Comparison of ENCODE assay signal across 7 cellular contexts in genomic region chr1:17118706-17119075, GRCh38. TPM values are rescaled to one million over a fixed set of nuclear protein-coding genes. Genes with fewer than 3 reads are reported as not detected.
DNase-seq lines count a peak whose midpoint lies in the region; ATAC-seq and TF ChIP-seq lines count a peak whose summit lies in the region.

No MANE protein-coding gene starts in this region.

- H3K27ac ChIP-seq in RWPE2 (ENCODE audit: poor library complexity, severe bottlenecking) (no peak overlapping the region), skeletal muscle tissue (ENCODE audit: low read depth, low read length) (peak overlapping the region; percentile 98)

- CTCF ChIA-PET in HEK293T (lab: Yijun Ruan, JAX), result no interaction called here

- H3K27me3 ChIP-seq in H7 (ENCODE audit: control insufficient read depth, insufficient read depth, low read length) (peaks cover 32% of the 10 kb centered on the region), RWPE2 (ENCODE audit: insufficient read depth, poor library complexity, severe bottlenecking) (no peaks in the 10 kb centered on the region), iPS-15b (ENCODE audit: control insufficient read depth, insufficient read depth, low read length) (peaks cover 32% of the 10 kb centered on the region), skeletal muscle tissue (ENCODE audit: control insufficient read depth in 3 of 3, insufficient read depth in 3 of 3, low read length in 3 of 3) (peaks cover 4 to 26% (median 15%) of the 10 kb centered on the region in 3 donors)

- ATAC-seq in RWPE2 (ENCODE audit: low read depth) (no peak), HG02759 (IDR thresholded peaks at IDR 0.05; ENCODE audit: unreplicated experiment) (no peak)

- POLR2A ChIA-PET in HEK293T (lab: Yijun Ruan, JAX), result no interaction called here

- DNase-seq in H7 (peak; percentile 82), RWPE2 (ENCODE audit: low spot score) (no peak), HEK293T (ENCODE audit: extremely low spot score) (no peak), SKM-1 (lab: John Stamatoyannopoulos, UW; ENCODE audit: unreplicated experiment) (no peak)

- no peaks in the 10 kb centered on the region for H3K9me3 ChIP-seq in RWPE2 (ENCODE audit: severe bottlenecking)
- no peaks in the 10 kb centered on the region for H3K9me3 ChIP-seq in iPS-15b (ENCODE audit: control insufficient read depth, insufficient read depth, low read length)
- no peaks in the 10 kb centered on the region for H3K9me3 ChIP-seq in skeletal muscle tissue (ENCODE audit: control insufficient read depth in 3 of 3, low read length in 3 of 3)

- H3K36me3 ChIP-seq in H7 (replicated peaks; ENCODE audit: control insufficient read depth, insufficient read depth, low read length) (no peaks in the 10 kb centered on the region), RWPE2 (ENCODE audit: low read depth) (no peaks in the 10 kb centered on the region), iPS-15b (ENCODE audit: control insufficient read depth, insufficient read depth, low read length) (no peaks in the 10 kb centered on the region), skeletal muscle tissue (ENCODE audit: control insufficient read depth in 3 of 3, insufficient read depth in 3 of 3, low read length in 3 of 3) (peaks cover 0 to 9% (median 3%) of the 10 kb centered on the region in 3 donors)

- H3K4me1 ChIP-seq in RWPE2 (ENCODE audit: insufficient read depth, poor library complexity, severe bottlenecking), result peaks cover 2% of the 10 kb centered on the region
- H3K4me1 ChIP-seq in iPS-15b (ENCODE audit: control insufficient read depth, insufficient read depth, low read length), result no peaks in the 10 kb centered on the region
- peaks cover 59 to 85% (median 73%) of the 10 kb centered on the region in 3 donors for H3K4me1 ChIP-seq in skeletal muscle tissue (ENCODE audit: control insufficient read depth in 3 of 3, insufficient read depth in 3 of 3, low read length in 3 of 3)

- H3K4me3 ChIP-seq in H7 (ENCODE audit: insufficient read depth, low read depth, low read length), result peak overlapping the region; percentile 73
- H3K4me3 ChIP-seq in RWPE2 (ENCODE audit: severe bottlenecking), result peak overlapping the region; percentile 22
- peak overlapping the region; percentile 75 for H3K4me3 ChIP-seq in iPS-15b (ENCODE audit: low read depth, low read length)
- H3K4me3 ChIP-seq in skeletal muscle tissue (ENCODE audit: low read length in 3 of 3), result peak overlapping the region; percentile 90 to 91 (median 91)

- TF ChIP-seq CTCF in RWPE2 (IDR thresholded peaks at IDR 0.05; ENCODE audit: poor library complexity, severe bottlenecking), result no peak

- H3K9ac ChIP-seq in iPS-15b (ENCODE audit: low read depth, low read length) (no peak overlapping the region), skeletal muscle tissue (ENCODE audit: low read depth in 1 of 3, low read length in 3 of 3) (peak overlapping the region; percentile 95 to 100 (median 100))

TF ChIP-seq in HEK293T, 16 proteins besides CTCF, POLR2A, EP300 and RAD21:
- TF ChIP-seq LEF1 (IDR thresholded peaks at IDR 0.05; ENCODE audit: borderline replicate concordance), result no peak
- TF ChIP-seq FOXA1 (IDR thresholded peaks at IDR 0.05), result no peak
- TF ChIP-seq TARDBP (IDR thresholded peaks at IDR 0.05), result no peak
- TF ChIP-seq HDGF (IDR thresholded peaks at IDR 0.05; ENCODE audit: borderline replicate concordance), result no peak

RNA-seq across cellular contexts. Expression of gene PADI2, which starts 0.6 kb away (rescaled TPM):
- 2.0 and 2.1 TPM in 2 replicates for total RNA-seq in H7 (2014; rRNA removed; shearing (Covaris generic))
- total RNA-seq in skeletal muscle tissue, result 33.9 TPM

Comparison
In these comparisons a context has a peak if more than half of its experiments do, and no peak if none do; other contexts are left out.
1. H3K4me3 ChIP-seq: peak in every context shown above with its lines; median percentile 91 in skeletal muscle tissue; 75 in iPS-15b; 73 in H7; 22 in RWPE2.
2. RNA of gene PADI2, which starts 0.6 kb away (total RNA-seq): 33.9 TPM in skeletal muscle tissue (single experiment); 2.0 to 2.1 TPM in H7; every median in the first group is over 10 times any median in the second.